ENCODE assay signal across 10 cellular contexts in the genomic region with DNA sequence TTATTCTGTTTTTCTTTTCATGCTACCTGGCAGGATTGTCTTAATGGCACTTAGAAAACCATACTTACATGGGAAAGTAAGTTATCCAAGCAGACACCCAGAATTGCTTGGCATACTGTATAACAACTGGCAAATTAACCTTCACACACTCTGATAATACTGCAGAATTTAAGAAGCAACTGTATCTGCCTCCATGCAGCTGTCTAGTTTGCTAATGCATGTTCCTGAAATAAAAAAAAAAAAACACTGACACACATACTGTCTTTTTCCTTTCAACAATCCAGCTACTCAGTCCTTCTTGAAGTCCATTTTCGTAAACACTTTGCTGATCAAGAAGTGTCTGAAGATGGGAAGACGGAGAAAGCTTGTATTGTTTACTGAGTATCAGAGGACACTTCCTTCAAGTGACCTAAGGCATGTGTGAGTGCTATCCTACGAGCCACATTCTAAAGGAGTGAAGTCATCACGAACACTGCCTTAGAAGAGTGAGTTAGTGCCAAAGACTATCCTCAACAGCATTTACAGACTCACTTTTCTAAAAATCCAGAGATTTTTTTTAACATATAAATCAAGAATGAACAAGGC.
DNase-seq lines count a peak whose midpoint lies in the region; ATAC-seq and TF ChIP-seq lines count a peak whose summit lies in the region.
"Had no signal": no experiment of that assay in that cellular context is flagged by ENCODE, and none has a peak within 500 bp of the region (broad histone marks: within the 10 kb centered on the region; RNA-seq: fewer than 3 reads in every experiment).

No MANE protein-coding gene starts in this region.

- 40% methylated on average over 4 of the region's 4 CpGs for WGBS in esophagus muscularis mucosa

- TF ChIP-seq POLR2A in esophagus muscularis mucosa (IDR thresholded peaks at IDR 0.05; ENCODE audit: low read depth), result no peak

- peak overlapping the region; percentile 25 to 65 (median 50) for H3K27ac ChIP-seq in esophagus muscularis mucosa (replicated peaks in 1 of 4)
- H3K27ac ChIP-seq: esophagus squamous epithelium had no signal

- H3K4me3 Mint-ChIP-seq in natural killer cell, result no peak overlapping the region
- H3K4me3 Mint-ChIP-seq: IgD-negative memory B cell had no signal

- peaks cover 0 to 35% (median 17%) of the 10 kb centered on the region in 4 donors for H3K4me1 ChIP-seq in esophagus muscularis mucosa

- intact Hi-C loops in esophagus muscularis mucosa (cut with DNase I), result no loop called here
- intact Hi-C loops in natural killer cell (cut with micrococcal nuclease), result no loop called here

- no peak for ATAC-seq in natural killer cell
- no peak for ATAC-seq in GM19455 (IDR thresholded peaks at IDR 0.05; ENCODE audit: unreplicated experiment)
- ATAC-seq in HG03520 (IDR thresholded peaks at IDR 0.05; ENCODE audit: unreplicated experiment), result no peak

- no peak overlapping the region for H3K4me3 ChIP-seq in esophagus muscularis mucosa
- H3K4me3 ChIP-seq: esophagus squamous epithelium had no signal

- no peaks in the 10 kb centered on the region for H3K27me3 ChIP-seq in esophagus muscularis mucosa
- H3K27me3 ChIP-seq: esophagus squamous epithelium had no signal

- no peaks in the 10 kb centered on the region for H3K4me1 Mint-ChIP-seq in natural killer cell
- H3K4me1 Mint-ChIP-seq: IgD-negative memory B cell had no signal

- no peaks in the 10 kb centered on the region for H3K36me3 ChIP-seq in esophagus muscularis mucosa
- H3K36me3 ChIP-seq: esophagus squamous epithelium had no signal

- TF ChIP-seq EP300 in esophagus muscularis mucosa (IDR thresholded peaks at IDR 0.05), result no peak

- no peaks in the 10 kb centered on the region for H3K9me3 ChIP-seq in esophagus muscularis mucosa
- H3K9me3 ChIP-seq: esophagus squamous epithelium had no signal

- DNase-seq in EH (ENCODE audit: low read depth) (peak; percentile 78), NCI-H82 treated with DMSO at 0.1 percent for 48 hours (lab: John Stamatoyannopoulos, UW; ENCODE audit: unreplicated experiment) (peak; percentile 65), esophagus muscularis mucosa (ENCODE audit: extremely low spot score) (no peak), myocyte (ENCODE audit: low read depth) (peak; percentile 66), natural killer cell (no peak), DMS153 treated with DMSO at 0.1 percent for 48 hours (lab: John Stamatoyannopoulos, UW; ENCODE audit: unreplicated experiment) (no peak)
- DNase-seq: esophagus squamous epithelium had no signal

- H3K27me3 Mint-ChIP-seq in natural killer cell (ENCODE audit: low read depth in 2 of 2), result peaks cover 3 to 46% of the 10 kb centered on the region in 2 donors
- H3K27me3 Mint-ChIP-seq: IgD-negative memory B cell had no signal

- no peaks in the 10 kb centered on the region for H3K9me3 Mint-ChIP-seq in natural killer cell

- no peak overlapping the region for H3K27ac Mint-ChIP-seq in natural killer cell
- H3K27ac Mint-ChIP-seq: IgD-negative memory B cell had no signal

- H3K36me3 Mint-ChIP-seq in natural killer cell, result no peaks in the 10 kb centered on the region
- H3K36me3 Mint-ChIP-seq: IgD-negative memory B cell had no signal

- TF ChIP-seq CTCF in esophagus muscularis mucosa (IDR thresholded peaks at IDR 0.05) (no peak), natural killer cell (IDR thresholded peaks at IDR 0.05) (no peak)

Comparison
In these comparisons a context has a peak if more than half of its experiments do, and no peak if none do; other contexts are left out.
1. DNase-seq: peak in EH (single experiment), NCI-H82 treated with DMSO at 0.1 percent for 48 hours (single experiment) and myocyte (single experiment); none in esophagus muscularis mucosa (single experiment), natural killer cell (single experiment) and DMS153 treated with DMSO at 0.1 percent for 48 hours (single experiment).